1 cellular context compared by ENCODE assay signal in the genomic region with DNA sequence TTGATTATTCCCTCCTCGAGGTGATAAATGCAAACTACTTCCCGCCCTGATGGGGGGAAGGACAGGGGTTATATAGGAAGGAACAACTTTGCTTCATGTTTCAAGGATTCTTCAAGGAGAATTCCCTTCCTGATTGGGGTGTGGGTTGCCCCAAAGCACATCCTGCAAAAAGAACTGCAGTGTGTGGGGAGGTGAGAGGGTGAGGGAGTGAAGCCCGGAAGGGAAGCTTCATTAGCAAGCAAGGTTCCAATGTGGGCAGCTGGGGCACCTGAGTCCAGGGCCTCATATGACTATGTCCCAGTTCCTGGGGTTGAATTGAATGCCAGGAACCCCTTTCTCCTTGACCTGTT.
TF ChIP-seq lines count a peak whose summit lies in the region.

No MANE protein-coding gene starts in this region.

TF ChIP-seq in GM23338, 12 proteins besides CTCF, POLR2A, EP300 and RAD21 (continued from another document):
- TF ChIP-seq ZNF462 (CRISPR knock-in tag; IDR thresholded peaks at IDR 0.05) (no peak), CREB1 (CRISPR knock-in tag; IDR thresholded peaks at IDR 0.05; ENCODE audit: low read depth) (no peak), POLR2AphosphoS5 (IDR thresholded peaks at IDR 0.05; ENCODE audit: low read depth) (no peak), NANOG (IDR thresholded peaks at IDR 0.05; ENCODE audit: borderline replicate concordance) (no peak), ZNF114 (CRISPR knock-in tag; IDR thresholded peaks at IDR 0.05) (no peak), EZH2 (IDR thresholded peaks at IDR 0.05; ENCODE audit: low read depth, unreplicated experiment) (no peak)
- TF ChIP-seq, protein P1, sequence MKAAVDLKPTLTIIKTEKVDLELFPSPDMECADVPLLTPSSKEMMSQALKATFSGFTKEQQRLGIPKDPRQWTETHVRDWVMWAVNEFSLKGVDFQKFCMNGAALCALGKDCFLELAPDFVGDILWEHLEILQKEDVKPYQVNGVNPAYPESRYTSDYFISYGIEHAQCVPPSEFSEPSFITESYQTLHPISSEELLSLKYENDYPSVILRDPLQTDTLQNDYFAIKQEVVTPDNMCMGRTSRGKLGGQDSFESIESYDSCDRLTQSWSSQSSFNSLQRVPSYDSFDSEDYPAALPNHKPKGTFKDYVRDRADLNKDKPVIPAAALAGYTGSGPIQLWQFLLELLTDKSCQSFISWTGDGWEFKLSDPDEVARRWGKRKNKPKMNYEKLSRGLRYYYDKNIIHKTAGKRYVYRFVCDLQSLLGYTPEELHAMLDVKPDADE (IDR thresholded peaks at IDR 0.05), result no peak
- TF ChIP-seq, protein P2, sequence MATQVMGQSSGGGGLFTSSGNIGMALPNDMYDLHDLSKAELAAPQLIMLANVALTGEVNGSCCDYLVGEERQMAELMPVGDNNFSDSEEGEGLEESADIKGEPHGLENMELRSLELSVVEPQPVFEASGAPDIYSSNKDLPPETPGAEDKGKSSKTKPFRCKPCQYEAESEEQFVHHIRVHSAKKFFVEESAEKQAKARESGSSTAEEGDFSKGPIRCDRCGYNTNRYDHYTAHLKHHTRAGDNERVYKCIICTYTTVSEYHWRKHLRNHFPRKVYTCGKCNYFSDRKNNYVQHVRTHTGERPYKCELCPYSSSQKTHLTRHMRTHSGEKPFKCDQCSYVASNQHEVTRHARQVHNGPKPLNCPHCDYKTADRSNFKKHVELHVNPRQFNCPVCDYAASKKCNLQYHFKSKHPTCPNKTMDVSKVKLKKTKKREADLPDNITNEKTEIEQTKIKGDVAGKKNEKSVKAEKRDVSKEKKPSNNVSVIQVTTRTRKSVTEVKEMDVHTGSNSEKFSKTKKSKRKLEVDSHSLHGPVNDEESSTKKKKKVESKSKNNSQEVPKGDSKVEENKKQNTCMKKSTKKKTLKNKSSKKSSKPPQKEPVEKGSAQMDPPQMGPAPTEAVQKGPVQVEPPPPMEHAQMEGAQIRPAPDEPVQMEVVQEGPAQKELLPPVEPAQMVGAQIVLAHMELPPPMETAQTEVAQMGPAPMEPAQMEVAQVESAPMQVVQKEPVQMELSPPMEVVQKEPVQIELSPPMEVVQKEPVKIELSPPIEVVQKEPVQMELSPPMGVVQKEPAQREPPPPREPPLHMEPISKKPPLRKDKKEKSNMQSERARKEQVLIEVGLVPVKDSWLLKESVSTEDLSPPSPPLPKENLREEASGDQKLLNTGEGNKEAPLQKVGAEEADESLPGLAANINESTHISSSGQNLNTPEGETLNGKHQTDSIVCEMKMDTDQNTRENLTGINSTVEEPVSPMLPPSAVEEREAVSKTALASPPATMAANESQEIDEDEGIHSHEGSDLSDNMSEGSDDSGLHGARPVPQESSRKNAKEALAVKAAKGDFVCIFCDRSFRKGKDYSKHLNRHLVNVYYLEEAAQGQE (IDR thresholded peaks at IDR 0.05; ENCODE audit: unreplicated experiment), result no peak
